Comparison of ENCODE assay signal across 9 cellular contexts in the genomic region with DNA sequence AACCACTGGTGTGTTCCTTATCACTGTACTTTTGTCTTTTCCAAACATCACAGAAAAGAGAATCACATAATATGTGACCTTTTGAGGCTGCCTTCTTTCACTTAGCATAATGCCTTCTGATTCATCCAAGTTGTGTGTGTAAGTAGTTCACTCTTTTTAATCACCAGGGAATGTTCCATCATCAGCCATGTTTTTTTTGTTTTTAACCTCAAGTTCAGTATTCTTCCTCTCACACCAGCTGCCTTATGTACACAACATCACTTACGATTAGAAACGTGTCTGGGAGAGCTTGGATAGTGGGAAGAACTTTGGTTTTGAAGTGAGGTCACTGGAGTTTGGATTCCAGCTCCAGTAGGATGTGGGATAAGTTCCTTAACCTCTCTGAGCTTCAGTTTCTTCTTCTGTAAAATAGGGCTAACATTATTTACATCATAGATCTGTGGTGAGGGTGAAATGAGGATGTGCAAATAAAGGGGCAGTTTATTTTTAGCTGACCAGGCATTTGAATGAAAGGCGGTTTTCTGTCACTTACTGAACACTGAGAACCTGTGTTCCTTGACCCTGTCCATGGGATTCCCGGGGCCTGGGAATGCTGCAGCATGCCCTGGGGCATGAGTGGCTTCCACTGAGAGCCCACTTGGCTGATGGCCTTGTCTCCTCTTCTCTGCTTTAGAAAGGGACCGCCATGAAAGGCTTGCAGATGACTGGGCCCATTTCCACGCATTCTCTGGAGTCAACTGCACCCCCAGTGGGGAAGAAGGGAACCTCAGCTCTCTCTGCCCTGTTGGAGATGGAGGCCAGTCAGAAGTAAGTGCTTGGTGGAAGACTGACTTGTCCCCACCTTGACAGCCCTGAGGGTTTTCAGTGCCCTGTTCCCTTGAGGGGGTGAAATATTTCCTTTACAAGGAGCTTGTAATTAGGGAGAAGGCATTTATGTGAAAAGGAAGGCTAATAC.
DNase-seq lines count a peak whose midpoint lies in the region; TF ChIP-seq lines count a peak whose summit lies in the region.
"Had no signal": no experiment of that assay in that cellular context is flagged by ENCODE, and none has a peak within 500 bp of the region (broad histone marks: within the 10 kb centered on the region; RNA-seq: fewer than 3 reads in every experiment).

No MANE protein-coding gene starts in this region.

- no peaks in the 10 kb centered on the region for H3K4me1 ChIP-seq in prostate gland (replicated peaks)

- TF ChIP-seq POLR2A in prostate gland (IDR thresholded peaks at IDR 0.05), result no peak

- intact Hi-C loops in prostate gland (cut with DNase I), result no loop called here

- no peak overlapping the region for H3K4me3 ChIP-seq in prostate gland

- TF ChIP-seq CTCF in GM12872 (IDR thresholded peaks at IDR 0.05; ENCODE audit: insufficient read depth, low read depth, low read length), result peak; percentile 67
- TF ChIP-seq CTCF in prostate gland (IDR thresholded peaks at IDR 0.05), result no peak

- H3K27me3 ChIP-seq in prostate gland (replicated peaks; ENCODE audit: insufficient read depth), result no peaks in the 10 kb centered on the region

- 77% methylated on average over 6 of the region's 6 CpGs for WGBS in prostate gland

- H3K36me3 ChIP-seq in prostate gland, result peaks cover 3 to 11% of the 10 kb centered on the region in 2 donors

- in situ Hi-C loops in ACHN (cut with HindIII; ENCODE audit: low pct_ligation_motif_present, low pct_unique_long_range_greater_than_20kb, low sequenced_read_pairs), result no loop called here

- no peaks in the 10 kb centered on the region for H3K9me3 ChIP-seq in prostate gland

- DNase-seq in ACHN (peak; percentile 9), RKO (ENCODE audit: low spot score) (peak; percentile 19), fibroblast of peridontal ligament (ENCODE audit: extremely low read depth) (peak; percentile 70), EL (no peak), prostate gland (ENCODE audit: low spot score) (no peak), HK-2 (ENCODE audit: unreplicated experiment) (no peak), NCI-H2196 (lab: John Stamatoyannopoulos, UW; ENCODE audit: unreplicated experiment) (no peak)
- DNase-seq: left cardiac atrium had no signal

- H3K27ac ChIP-seq in prostate gland, result no peak overlapping the region

Comparison
In these comparisons a context has a peak if more than half of its experiments do, and no peak if none do; other contexts are left out.
1. DNase-seq: peak in ACHN (single experiment), RKO (single experiment) and fibroblast of peridontal ligament (single experiment); none in EL (single experiment), prostate gland (single experiment), HK-2 (single experiment) and NCI-H2196 (single experiment).